Comparison of ENCODE assay signal across 20 cellular contexts in the genomic region with DNA sequence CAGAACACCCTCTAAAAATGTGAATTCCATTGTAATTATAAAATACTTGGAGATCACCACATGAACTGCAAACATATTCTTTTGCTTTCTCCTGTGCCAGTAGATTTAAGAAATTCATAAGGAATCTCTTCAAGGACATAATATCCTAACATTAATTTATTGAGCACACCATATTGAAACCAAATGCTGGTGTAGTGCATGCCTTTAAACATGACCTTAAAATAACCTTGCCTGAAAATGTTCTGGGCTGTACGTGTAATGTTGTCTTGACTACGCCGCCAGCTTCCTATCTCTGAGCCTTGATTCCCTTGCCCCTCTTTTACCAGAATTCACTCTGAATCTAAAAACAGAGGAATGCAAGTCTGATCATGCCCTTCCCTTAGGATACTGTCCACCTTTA.
"Had no signal": no experiment of that assay in that cellular context is flagged by ENCODE, and none has a peak within 500 bp of the region (broad histone marks: within the 10 kb centered on the region; RNA-seq: fewer than 3 reads in every experiment).

No MANE protein-coding gene starts in this region.

- H3K36me3 Mint-ChIP-seq: activated CD4-positive, alpha-beta memory T cell treated with anti-CD3 and anti-CD28 coated beads for 36 hours; activated naive CD4-positive, alpha-beta T cell treated with anti-CD3 and anti-CD28 coated beads, Interleukin-2, amount 50 U/mL, for 72 hours; memory B cell; naive thymus-derived CD8-positive, alpha-beta T cell; stimulated activated naive B cell treated with anti-CD40 and anti-IgM and Interleukin-4, amounts not matched to agents 10 μg/mL and 1 μg/mL and 100 μg/mL, for 72 hours had no signal

- H3K4me1 Mint-ChIP-seq: memory B cell; naive thymus-derived CD8-positive, alpha-beta T cell had no signal

- H3K4me1 ChIP-seq: spleen had no signal

- H3K36me3 ChIP-seq: cardiac muscle cell, gastrocnemius medialis, sigmoid colon, spleen had no signal

- FAIRE-seq: TTC549 had no signal

- H3K4me3 ChIP-seq: cardiac muscle cell, gastrocnemius medialis, sigmoid colon, spleen had no signal

- H3K4me3 Mint-ChIP-seq: activated CD4-positive, alpha-beta memory T cell treated with anti-CD3 and anti-CD28 coated beads for 36 hours; activated T-helper 1 cell treated with anti-CD3 and anti-CD28 coated beads, Interleukin-12 subunit alpha, Interleukin-12 subunit beta, Interleukin-2, Interleukin-4 antibody, amounts not matched to agents 30 ng/mL and 10 ng/mL and 1 ng/mL, durations not matched to agents 14 hours and 24 hours and 36 hours; memory B cell; naive thymus-derived CD8-positive, alpha-beta T cell; stimulated activated naive B cell treated with anti-CD40 and anti-IgM and Interleukin-4, amounts not matched to agents 10 μg/mL and 1 μg/mL and 100 μg/mL, for 72 hours had no signal

- H3K9me3 Mint-ChIP-seq: activated CD4-positive, alpha-beta memory T cell treated with anti-CD3 and anti-CD28 coated beads for 36 hours; activated naive CD4-positive, alpha-beta T cell treated with anti-CD3 and anti-CD28 coated beads, Interleukin-2, amount 50 U/mL, for 72 hours; activated T-helper 1 cell treated with anti-CD3 and anti-CD28 coated beads, Interleukin-12 subunit alpha, Interleukin-12 subunit beta, Interleukin-2, Interleukin-4 antibody, amounts not matched to agents 30 ng/mL and 10 ng/mL and 1 ng/mL, durations not matched to agents 14 hours and 24 hours and 36 hours; memory B cell; naive thymus-derived CD8-positive, alpha-beta T cell; stimulated activated naive B cell treated with anti-CD40 and anti-IgM and Interleukin-4, amounts not matched to agents 10 μg/mL and 1 μg/mL and 100 μg/mL, for 72 hours had no signal

- H3K27ac ChIP-seq: cardiac muscle cell, gastrocnemius medialis, sigmoid colon, spleen had no signal

- H3K27me3 ChIP-seq: cardiac muscle cell, gastrocnemius medialis, sigmoid colon, spleen had no signal

- H3K9me3 ChIP-seq: gastrocnemius medialis, sigmoid colon, spleen had no signal

- H3K27ac Mint-ChIP-seq: activated CD4-positive, alpha-beta memory T cell treated with anti-CD3 and anti-CD28 coated beads for 36 hours; activated naive CD4-positive, alpha-beta T cell treated with anti-CD3 and anti-CD28 coated beads, Interleukin-2, amount 50 U/mL, for 72 hours; activated T-helper 1 cell treated with anti-CD3 and anti-CD28 coated beads, Interleukin-12 subunit alpha, Interleukin-12 subunit beta, Interleukin-2, Interleukin-4 antibody, amounts not matched to agents 30 ng/mL and 10 ng/mL and 1 ng/mL, durations not matched to agents 14 hours and 24 hours and 36 hours; memory B cell; naive thymus-derived CD8-positive, alpha-beta T cell; stimulated activated naive B cell treated with anti-CD40 and anti-IgM and Interleukin-4, amounts not matched to agents 10 μg/mL and 1 μg/mL and 100 μg/mL, for 72 hours had no signal

- DNase-seq: activated CD4-positive, alpha-beta memory T cell treated with anti-CD3 and anti-CD28 coated beads for 36 hours; activated gamma-delta T cell treated with Interleukin-2 at 50 U/mL for 16 hours; activated T-cell treated with anti-CD3 and anti-CD28 coated beads for 4 hours; amniotic stem cell; dermis blood vessel endothelial cell; effector memory CD4-positive, alpha-beta T cell; gastrocnemius medialis; head of caudate nucleus; kidney glomerular epithelial cell; left ventricle myocardium superior; naive thymus-derived CD8-positive, alpha-beta T cell; sigmoid colon; spleen; stimulated activated naive B cell treated with anti-CD40 and anti-IgM and Interleukin-4, amounts not matched to agents 10 μg/mL and 1 μg/mL and 100 μg/mL, for 72 hours; SW 1271 had no signal

- ATAC-seq: activated naive CD4-positive, alpha-beta T cell treated with anti-CD3 and anti-CD28 coated beads, Interleukin-2, amount 50 U/mL, for 72 hours; gastrocnemius medialis; left ventricle myocardium superior; naive thymus-derived CD8-positive, alpha-beta T cell; stimulated activated naive B cell treated with anti-CD40 and anti-IgM and Interleukin-4, amounts not matched to agents 10 μg/mL and 1 μg/mL and 100 μg/mL, for 72 hours had no signal
